1 cellular context compared by ENCODE assay signal in genomic region chr22:37731804-37732471, GRCh38.
TF ChIP-seq lines count a peak whose summit lies in the region.

No MANE protein-coding gene starts in this region.

TF ChIP-seq in HepG2, 621 proteins besides CTCF, POLR2A, EP300 and RAD21 (continued from another document and continues in another):
- no peak; the same call in 1 of the 2 replicates for TF ChIP-seq MLX (CRISPR knock-in tag; IDR thresholded peaks at IDR 0.05)
- no peak for TF ChIP-seq KMT2A (CRISPR knock-in tag; IDR thresholded peaks at IDR 0.05)
- peak; percentile 72; the same call in 1 of the 2 replicates for TF ChIP-seq BRD4 (CRISPR knock-in tag; IDR thresholded peaks at IDR 0.05)
- TF ChIP-seq CENPX (CRISPR knock-in tag; IDR thresholded peaks at IDR 0.05) = no peak
- peak; percentile 82; the same call in 1 of the 2 replicates for TF ChIP-seq HOXA3 (CRISPR knock-in tag; IDR thresholded peaks at IDR 0.05)
- 0 out of 2 replicates have a peak, but pooled peaks have one; percentile 45 for TF ChIP-seq RFXAP (CRISPR knock-in tag; IDR thresholded peaks at IDR 0.05; ENCODE audit: borderline replicate concordance)
- TF ChIP-seq HNRNPL (IDR thresholded peaks at IDR 0.05; ENCODE audit: low read depth, low read length) = no peak
- TF ChIP-seq PHF21A (CRISPR knock-in tag; IDR thresholded peaks at IDR 0.05) = peak; percentile 90
- no peak for TF ChIP-seq PAF1 (CRISPR knock-in tag; IDR thresholded peaks at IDR 0.05)
- no peak for TF ChIP-seq ZNF512B (CRISPR knock-in tag; IDR thresholded peaks at IDR 0.05; ENCODE audit: borderline replicate concordance)
- TF ChIP-seq NFKBIZ (CRISPR knock-in tag; IDR thresholded peaks at IDR 0.05) = 0 out of 2 replicates have a peak, but pooled peaks have one; percentile 40
- TF ChIP-seq NFE2L2 (IDR thresholded peaks at IDR 0.05; ENCODE audit: low read length) = peak; percentile 52; the same call in 1 of the 2 replicates
- no peak for TF ChIP-seq BATF2 (CRISPR knock-in tag; IDR thresholded peaks at IDR 0.05)
- TF ChIP-seq CCDC6 (CRISPR knock-in tag; IDR thresholded peaks at IDR 0.05) = peak; percentile 80
- TF ChIP-seq YEATS4 (CRISPR knock-in tag; IDR thresholded peaks at IDR 0.05; ENCODE audit: borderline replicate concordance) = peak; percentile 59; the same call in 1 of the 2 replicates
- TF ChIP-seq ZNF3 (CRISPR knock-in tag; IDR thresholded peaks at IDR 0.05) = no peak
- TF ChIP-seq NAIF1 (CRISPR knock-in tag; IDR thresholded peaks at IDR 0.05; ENCODE audit: borderline replicate concordance) = no peak
- TF ChIP-seq GTF3A (CRISPR knock-in tag; conservative IDR thresholded peaks at IDR 0.05) = no peak
- no peak for TF ChIP-seq AKAP8 (CRISPR knock-in tag; IDR thresholded peaks at IDR 0.05)
- no peak for TF ChIP-seq SNAI1 (CRISPR knock-in tag; IDR thresholded peaks at IDR 0.05; ENCODE audit: borderline replicate concordance)
- TF ChIP-seq PRDM15 (CRISPR knock-in tag; IDR thresholded peaks at IDR 0.05) = no peak
- TF ChIP-seq NFKB2 (CRISPR knock-in tag; IDR thresholded peaks at IDR 0.05; ENCODE audit: borderline replicate concordance) = no peak
- no peak for TF ChIP-seq ZNF740 (CRISPR knock-in tag; IDR thresholded peaks at IDR 0.05)
- peak; percentile 84; the same call in 1 of the 2 replicates for TF ChIP-seq FOXK1 (CRISPR knock-in tag; IDR thresholded peaks at IDR 0.05; ENCODE audit: borderline replicate concordance, low read depth)
- TF ChIP-seq ZNF670 (CRISPR knock-in tag; IDR thresholded peaks at IDR 0.05; ENCODE audit: borderline replicate concordance) = no peak
- no peak for TF ChIP-seq NFATC3 (CRISPR knock-in tag; IDR thresholded peaks at IDR 0.05)
- TF ChIP-seq PLRG1 (conservative IDR thresholded peaks at IDR 0.05) = no peak
- no peak for TF ChIP-seq RELA (CRISPR knock-in tag; IDR thresholded peaks at IDR 0.05)
- no peak for TF ChIP-seq KLF12 (CRISPR knock-in tag; IDR thresholded peaks at IDR 0.05; ENCODE audit: borderline replicate concordance)
- no peak for TF ChIP-seq MZF1 (CRISPR knock-in tag; IDR thresholded peaks at IDR 0.05; ENCODE audit: borderline replicate concordance)
- TF ChIP-seq RFXANK (CRISPR knock-in tag; IDR thresholded peaks at IDR 0.05) = no peak
- TF ChIP-seq TCF7L2 (IDR thresholded peaks at IDR 0.05; ENCODE audit: low read depth, low read length) = no peak
- no peak for TF ChIP-seq KDM6A (CRISPR knock-in tag; IDR thresholded peaks at IDR 0.05; ENCODE audit: low read depth)
- TF ChIP-seq TRIM22 (IDR thresholded peaks at IDR 0.05) = no peak
- TF ChIP-seq AGO1 (IDR thresholded peaks at IDR 0.05; ENCODE audit: low read depth, low read length, poor library complexity, severe bottlenecking) = no peak
- no peak; the same call in 1 of the 2 replicates for TF ChIP-seq ZNF30 (CRISPR knock-in tag; IDR thresholded peaks at IDR 0.05)
- TF ChIP-seq SNRNP70 (IDR thresholded peaks at IDR 0.05; ENCODE audit: low read depth, low read length) = no peak
- TF ChIP-seq TBX2 (CRISPR knock-in tag; IDR thresholded peaks at IDR 0.05; ENCODE audit: borderline replicate concordance) = no peak; the same call in 1 of the 2 replicates
- no peak for TF ChIP-seq ZNF44 (CRISPR knock-in tag; IDR thresholded peaks at IDR 0.05)
- no peak for TF ChIP-seq GTF2F1 (IDR thresholded peaks at IDR 0.05; ENCODE audit: low read length)
- no peak for TF ChIP-seq JDP2 (CRISPR knock-in tag; IDR thresholded peaks at IDR 0.05; ENCODE audit: borderline replicate concordance)
- no peak for TF ChIP-seq PLSCR1 (CRISPR knock-in tag; IDR thresholded peaks at IDR 0.05; ENCODE audit: borderline replicate concordance)
- no peak for TF ChIP-seq ZNF20 (CRISPR knock-in tag; IDR thresholded peaks at IDR 0.05)
- no peak for TF ChIP-seq ZNF703 (CRISPR knock-in tag; IDR thresholded peaks at IDR 0.05; ENCODE audit: borderline replicate concordance)
- no peak for TF ChIP-seq DMTF1 (CRISPR knock-in tag; IDR thresholded peaks at IDR 0.05)
- TF ChIP-seq ZNF274 (CRISPR knock-in tag; IDR thresholded peaks at IDR 0.05) = no peak
- no peak for TF ChIP-seq ATF6 (CRISPR knock-in tag; conservative IDR thresholded peaks at IDR 0.05)
- TF ChIP-seq SKIL (CRISPR knock-in tag; IDR thresholded peaks at IDR 0.05; ENCODE audit: borderline replicate concordance) = no peak; the same call in 1 of the 2 replicates
- TF ChIP-seq HNF4G (IDR thresholded peaks at IDR 0.05; ENCODE audit: borderline replicate concordance, low read depth, low read length) = no peak
- TF ChIP-seq HNF4G (CRISPR knock-in tag; IDR thresholded peaks at IDR 0.05; ENCODE audit: borderline replicate concordance, low read depth) = peak; percentile 45; the same call in 1 of the 2 replicates
- TF ChIP-seq ZNF83 (CRISPR knock-in tag; IDR thresholded peaks at IDR 0.05; ENCODE audit: borderline replicate concordance) = no peak
- no peak for TF ChIP-seq SCMH1 (CRISPR knock-in tag; IDR thresholded peaks at IDR 0.05; ENCODE audit: borderline replicate concordance)
- TF ChIP-seq ZNF282 (IDR thresholded peaks at IDR 0.05; ENCODE audit: partially characterized antibody) = no peak
- no peak for TF ChIP-seq RORA (CRISPR knock-in tag; IDR thresholded peaks at IDR 0.05)
- TF ChIP-seq PHF8 (CRISPR knock-in tag; IDR thresholded peaks at IDR 0.05) = peak; percentile 50
